In the genomic region with DNA sequence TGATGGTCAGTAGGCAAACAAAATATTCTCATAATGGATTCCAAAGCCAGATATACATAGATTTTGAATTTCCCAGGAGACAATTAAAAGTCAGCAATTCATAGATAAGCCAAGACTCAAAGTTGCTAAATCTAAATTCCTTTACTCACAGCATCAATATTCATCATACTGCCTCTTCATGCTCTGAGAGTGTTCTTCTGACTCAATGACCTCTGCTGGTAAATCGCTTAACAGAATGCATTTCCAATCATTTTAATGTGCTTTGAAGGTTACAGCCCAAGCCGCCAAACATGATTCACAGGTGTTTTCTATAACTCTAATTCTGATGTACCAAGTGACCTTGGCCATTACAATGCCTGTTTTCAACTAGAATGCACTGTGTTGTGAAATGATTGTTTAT, we compare ENCODE assay signal across 16 cellular contexts.
"Had no signal": no experiment of that assay in that cellular context is flagged by ENCODE, and none has a peak within 500 bp of the region (broad histone marks: within the 10 kb centered on the region; RNA-seq: fewer than 3 reads in every experiment).

No MANE protein-coding gene starts in this region.

- H3K4me3 Mint-ChIP-seq: dendritic cell treated with granulocyte-macrophage colony-stimulating factor and Interleukin-4, amounts not matched to agents 40 ng/mL and 50 ng/mL, for 4 days; effector memory CD8-positive, alpha-beta T cell; naive thymus-derived CD4-positive, alpha-beta T cell; nephron progenitor cell had no signal

- H3K4me1 ChIP-seq: right atrium auricular region had no signal

- H3K4me3 ChIP-seq: esophagus squamous epithelium, hepatocyte, right atrium auricular region, smooth muscle cell had no signal

- H3K9me3 ChIP-seq: esophagus squamous epithelium, neutrophil, right atrium auricular region had no signal

- H3K27me3 Mint-ChIP-seq: dendritic cell treated with granulocyte-macrophage colony-stimulating factor and Interleukin-4, amounts not matched to agents 40 ng/mL and 50 ng/mL, for 4 days; effector memory CD8-positive, alpha-beta T cell; naive thymus-derived CD4-positive, alpha-beta T cell had no signal

- DNase-seq: effector memory CD8-positive, alpha-beta T cell; esophagus squamous epithelium; foreskin melanocyte; head of caudate nucleus; kidney glomerular epithelial cell; naive thymus-derived CD4-positive, alpha-beta T cell; nephron progenitor cell; posterior cingulate gyrus; stimulated activated CD4-positive, alpha-beta T cell treated with anti-CD3 and anti-CD28 coated beads, Interleukin-2, amount 100 ng/mL, for 48 hours; stimulated activated naive CD4-positive, alpha-beta T cell treated with Interleukin-2 at 50 U/mL for 16 hours had no signal

- H3K27ac ChIP-seq: hepatocyte, right atrium auricular region had no signal

- H3K79me2 ChIP-seq: hepatocyte had no signal

- H3K36me3 ChIP-seq: esophagus squamous epithelium, neutrophil, right atrium auricular region had no signal

- H3K9me3 Mint-ChIP-seq: dendritic cell treated with granulocyte-macrophage colony-stimulating factor and Interleukin-4, amounts not matched to agents 40 ng/mL and 50 ng/mL, for 4 days; effector memory CD8-positive, alpha-beta T cell; nephron progenitor cell had no signal

- H3K4me2 ChIP-seq: hepatocyte, smooth muscle cell had no signal

- H3K36me3 Mint-ChIP-seq: naive thymus-derived CD4-positive, alpha-beta T cell had no signal

- H2AFZ ChIP-seq: hepatocyte had no signal

- H3K27me3 ChIP-seq: esophagus squamous epithelium, hepatocyte, neutrophil, right atrium auricular region had no signal

- ATAC-seq: effector memory CD8-positive, alpha-beta T cell; left lobe of liver; naive thymus-derived CD4-positive, alpha-beta T cell had no signal
